Comparison of ENCODE assay signal across 8 cellular contexts in genomic region chr19:16829822-16830289, GRCh38. TPM values are rescaled to one million over a fixed set of nuclear protein-coding genes. Genes with fewer than 3 reads are reported as not detected.
DNase-seq lines count a peak whose midpoint lies in the region; ATAC-seq and TF ChIP-seq lines count a peak whose summit lies in the region.

No MANE protein-coding gene starts in this region.

- H3K9ac ChIP-seq in HUES48 (ENCODE audit: low read depth, low read length) = peak overlapping the region; percentile 64

- H3K27me3 ChIP-seq in HUES48 (ENCODE audit: control insufficient read depth, insufficient read depth, low read length) (no peaks in the 10 kb centered on the region), mononuclear cell (ENCODE audit: insufficient read depth, low read length) (peaks cover 3% of the 10 kb centered on the region)

- H3K4me3 ChIP-seq in HUES48 (ENCODE audit: low read depth, low read length) = peak overlapping the region; percentile 89
- H3K4me3 ChIP-seq in mononuclear cell (ENCODE audit: low read length) = peak overlapping the region; percentile 54

- H3K4me1 ChIP-seq in HUES48 (ENCODE audit: control insufficient read depth, insufficient read depth, low read length) (peaks cover 20% of the 10 kb centered on the region), mononuclear cell (ENCODE audit: insufficient read depth, low read length) (peaks cover 56% of the 10 kb centered on the region)

- TF ChIP-seq CTCF in 22Rv1 (IDR thresholded peaks at IDR 0.05) = no peak

- H3K9me3 ChIP-seq in HUES48 (ENCODE audit: control insufficient read depth, insufficient read depth, low read length) = no peaks in the 10 kb centered on the region
- no peaks in the 10 kb centered on the region for H3K9me3 ChIP-seq in mononuclear cell (ENCODE audit: low read depth, low read length)

- peaks cover 34% of the 10 kb centered on the region for H3K36me3 ChIP-seq in HUES48 (ENCODE audit: control insufficient read depth, insufficient read depth, low read length)

- peak overlapping the region; percentile 81 for H3K27ac ChIP-seq in 22Rv1
- H3K27ac ChIP-seq in HUES48 (ENCODE audit: low read depth, low read length) = no peak overlapping the region
- peak overlapping the region; percentile 36 for H3K27ac ChIP-seq in caudate nucleus (ENCODE audit: low read depth, low read length)

- no peak for ATAC-seq in HG02610 (IDR thresholded peaks at IDR 0.05; ENCODE audit: unreplicated experiment)

- peak in 1 of 61 donors; percentile 36 for DNase-seq in caudate nucleus (lab: John Stamatoyannopoulos, UW)
- no peak for DNase-seq in A172 (ENCODE audit: low spot score)
- DNase-seq in foreskin melanocyte = no peak
- DNase-seq in DMS79 treated with DMSO at 0.1 percent for 48 hours (lab: John Stamatoyannopoulos, UW) = no peak

RNA-seq across cellular contexts. Expression of gene SIN3B, which starts 0.7 kb away (rescaled TPM):
- 27.4 TPM for total RNA-seq in mononuclear cell
- total RNA-seq in A172 (2014; rRNA removed; shearing (Covaris generic)) = 23.9 and 24.7 TPM in 2 replicates

RNA-seq across cellular contexts. Expression of gene F2RL3, which starts 58.9 kb away (rescaled TPM):
- 1.7 TPM for total RNA-seq in mononuclear cell
- not detected in 2 replicates for total RNA-seq in A172 (2014; rRNA removed; shearing (Covaris generic))
